In genomic region chr9:126984969-126985368, GRCh38 we compare ENCODE assay signal across 1 cellular context.
A peak's percentile ranks its signal among the peaks of the same experiment; 100 is the strongest.
TF ChIP-seq lines count a peak whose summit lies in the region.

No MANE protein-coding gene starts in this region.

TF ChIP-seq in K562, 482 proteins besides CTCF, POLR2A, EP300 and RAD21 (continued from another document and continues in another):
- TF ChIP-seq RREB1 (CRISPR knock-in tag; IDR thresholded peaks at IDR 0.05): no peak
- TF ChIP-seq, protein P1, sequence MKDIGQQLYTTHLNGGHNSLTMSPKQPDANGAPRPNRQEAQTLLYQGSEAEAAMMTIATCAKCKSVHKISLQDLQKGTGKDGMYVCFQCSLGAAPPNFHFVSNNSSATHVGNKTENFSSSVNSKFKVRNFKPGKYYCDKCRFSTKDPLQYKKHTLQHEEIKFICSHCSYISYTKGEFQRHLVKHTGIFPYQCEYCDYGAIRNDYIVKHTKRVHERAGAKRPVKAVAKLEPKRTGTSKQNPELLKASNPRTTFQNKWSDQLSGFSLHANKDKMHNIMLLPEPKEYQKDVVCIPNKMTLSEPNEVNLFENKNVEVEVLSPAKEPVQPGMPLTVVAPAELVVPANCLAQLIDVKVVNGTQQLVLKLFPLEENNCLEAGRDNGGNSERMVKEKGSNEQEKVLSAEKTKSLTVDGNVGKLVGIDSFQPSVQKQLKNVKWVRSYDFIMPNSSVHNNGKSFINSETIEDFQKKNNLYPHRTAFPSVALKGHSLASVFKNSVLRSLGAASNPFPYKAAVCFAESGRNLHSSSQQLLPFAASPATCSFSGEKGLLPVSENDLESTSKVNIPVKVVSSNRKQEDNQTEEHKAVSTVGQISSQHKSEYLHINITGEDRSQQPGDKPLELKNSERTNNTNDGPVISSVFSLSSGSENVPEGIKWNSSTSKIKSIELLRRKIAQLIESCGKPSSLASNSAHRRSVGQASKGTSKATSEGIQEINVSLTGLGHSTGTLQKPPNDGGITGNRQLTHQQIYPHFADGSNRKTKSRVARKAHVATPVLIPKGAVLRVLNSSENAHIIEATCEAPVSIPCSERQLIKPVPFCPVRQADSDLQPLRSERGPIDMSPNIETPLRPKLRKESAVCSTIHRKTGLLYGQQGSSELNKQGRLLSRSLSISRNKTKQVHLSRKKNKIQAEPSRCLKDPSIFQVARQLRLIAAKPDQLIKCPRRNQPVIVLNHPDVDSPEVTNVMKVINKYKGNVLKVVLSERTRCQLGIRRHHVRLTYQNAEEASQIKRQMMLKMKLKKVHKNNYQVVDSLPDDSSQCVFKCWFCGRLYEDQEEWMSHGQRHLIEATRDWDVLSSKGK (CRISPR knock-in tag; IDR thresholded peaks at IDR 0.05): no peak
- TF ChIP-seq CBX3 (IDR thresholded peaks at IDR 0.05; ENCODE audit: borderline replicate concordance in 1 of 2, low read length in 2 of 2): no peak
- TF ChIP-seq, protein P2, sequence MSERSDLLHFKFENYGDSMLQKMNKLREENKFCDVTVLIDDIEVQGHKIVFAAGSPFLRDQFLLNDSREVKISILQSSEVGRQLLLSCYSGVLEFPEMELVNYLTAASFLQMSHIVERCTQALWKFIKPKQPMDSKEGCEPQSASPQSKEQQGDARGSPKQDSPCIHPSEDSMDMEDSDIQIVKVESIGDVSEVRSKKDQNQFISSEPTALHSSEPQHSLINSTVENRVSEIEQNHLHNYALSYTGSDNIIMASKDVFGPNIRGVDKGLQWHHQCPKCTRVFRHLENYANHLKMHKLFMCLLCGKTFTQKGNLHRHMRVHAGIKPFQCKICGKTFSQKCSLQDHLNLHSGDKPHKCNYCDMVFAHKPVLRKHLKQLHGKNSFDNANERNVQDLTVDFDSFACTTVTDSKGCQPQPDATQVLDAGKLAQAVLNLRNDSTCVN (CRISPR knock-in tag; IDR thresholded peaks at IDR 0.05): peak; percentile 11; the same call in 1 of the 2 replicates
- TF ChIP-seq HDAC3 (IDR thresholded peaks at IDR 0.05; ENCODE audit: borderline replicate concordance, partially characterized antibody): no peak
- TF ChIP-seq, protein P3, sequence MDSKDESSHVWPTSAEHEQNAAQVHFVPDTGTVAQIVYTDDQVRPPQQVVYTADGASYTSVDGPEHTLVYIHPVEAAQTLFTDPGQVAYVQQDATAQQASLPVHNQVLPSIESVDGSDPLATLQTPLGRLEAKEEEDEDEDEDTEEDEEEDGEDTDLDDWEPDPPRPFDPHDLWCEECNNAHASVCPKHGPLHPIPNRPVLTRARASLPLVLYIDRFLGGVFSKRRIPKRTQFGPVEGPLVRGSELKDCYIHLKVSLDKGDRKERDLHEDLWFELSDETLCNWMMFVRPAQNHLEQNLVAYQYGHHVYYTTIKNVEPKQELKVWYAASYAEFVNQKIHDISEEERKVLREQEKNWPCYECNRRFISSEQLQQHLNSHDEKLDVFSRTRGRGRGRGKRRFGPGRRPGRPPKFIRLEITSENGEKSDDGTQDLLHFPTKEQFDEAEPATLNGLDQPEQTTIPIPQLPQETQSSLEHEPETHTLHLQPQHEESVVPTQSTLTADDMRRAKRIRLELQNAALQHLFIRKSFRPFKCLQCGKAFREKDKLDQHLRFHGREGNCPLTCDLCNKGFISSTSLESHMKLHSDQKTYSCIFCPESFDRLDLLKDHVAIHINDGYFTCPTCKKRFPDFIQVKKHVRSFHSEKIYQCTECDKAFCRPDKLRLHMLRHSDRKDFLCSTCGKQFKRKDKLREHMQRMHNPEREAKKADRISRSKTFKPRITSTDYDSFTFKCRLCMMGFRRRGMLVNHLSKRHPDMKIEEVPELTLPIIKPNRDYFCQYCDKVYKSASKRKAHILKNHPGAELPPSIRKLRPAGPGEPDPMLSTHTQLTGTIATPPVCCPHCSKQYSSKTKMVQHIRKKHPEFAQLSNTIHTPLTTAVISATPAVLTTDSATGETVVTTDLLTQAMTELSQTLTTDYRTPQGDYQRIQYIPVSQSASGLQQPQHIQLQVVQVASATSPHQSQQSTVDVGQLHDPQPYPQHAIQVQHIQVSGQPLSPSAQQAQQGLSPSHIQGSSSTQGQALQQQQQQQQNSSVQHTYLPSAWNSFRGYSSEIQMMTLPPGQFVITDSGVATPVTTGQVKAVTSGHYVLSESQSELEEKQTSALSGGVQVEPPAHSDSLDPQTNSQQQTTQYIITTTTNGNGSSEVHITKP (IDR thresholded peaks at IDR 0.05; ENCODE audit: partially characterized antibody): peak; percentile 15
- TF ChIP-seq POLR2H (tag; IDR thresholded peaks at IDR 0.05; ENCODE audit: low read depth): no peak
- TF ChIP-seq, protein P4, sequence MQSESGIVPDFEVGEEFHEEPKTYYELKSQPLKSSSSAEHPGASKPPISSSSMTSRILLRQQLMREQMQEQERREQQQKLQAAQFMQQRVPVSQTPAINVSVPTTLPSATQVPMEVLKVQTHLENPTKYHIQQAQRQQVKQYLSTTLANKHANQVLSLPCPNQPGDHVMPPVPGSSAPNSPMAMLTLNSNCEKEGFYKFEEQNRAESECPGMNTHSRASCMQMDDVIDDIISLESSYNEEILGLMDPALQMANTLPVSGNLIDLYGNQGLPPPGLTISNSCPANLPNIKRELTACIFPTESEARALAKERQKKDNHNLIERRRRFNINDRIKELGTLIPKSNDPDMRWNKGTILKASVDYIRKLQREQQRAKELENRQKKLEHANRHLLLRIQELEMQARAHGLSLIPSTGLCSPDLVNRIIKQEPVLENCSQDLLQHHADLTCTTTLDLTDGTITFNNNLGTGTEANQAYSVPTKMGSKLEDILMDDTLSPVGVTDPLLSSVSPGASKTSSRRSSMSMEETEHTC (IDR thresholded peaks at IDR 0.05): no peak
- TF ChIP-seq, protein P5, sequence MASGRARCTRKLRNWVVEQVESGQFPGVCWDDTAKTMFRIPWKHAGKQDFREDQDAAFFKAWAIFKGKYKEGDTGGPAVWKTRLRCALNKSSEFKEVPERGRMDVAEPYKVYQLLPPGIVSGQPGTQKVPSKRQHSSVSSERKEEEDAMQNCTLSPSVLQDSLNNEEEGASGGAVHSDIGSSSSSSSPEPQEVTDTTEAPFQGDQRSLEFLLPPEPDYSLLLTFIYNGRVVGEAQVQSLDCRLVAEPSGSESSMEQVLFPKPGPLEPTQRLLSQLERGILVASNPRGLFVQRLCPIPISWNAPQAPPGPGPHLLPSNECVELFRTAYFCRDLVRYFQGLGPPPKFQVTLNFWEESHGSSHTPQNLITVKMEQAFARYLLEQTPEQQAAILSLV (tag; IDR thresholded peaks at IDR 0.05): no peak
- TF ChIP-seq MAFG (tag; conservative IDR thresholded peaks at IDR 0.05): 0 out of 2 replicates have a peak, but pooled peaks have one; percentile 4
- TF ChIP-seq ZNF318 (IDR thresholded peaks at IDR 0.05; ENCODE audit: borderline replicate concordance in 1 of 2, low read depth in 1 of 2): no peak
- no peak for TF ChIP-seq NCOA6 (IDR thresholded peaks at IDR 0.05)
- TF ChIP-seq ZNF445 (CRISPR knock-in tag; IDR thresholded peaks at IDR 0.05; ENCODE audit: low read depth): no peak
- no peak for TF ChIP-seq SFPQ (IDR thresholded peaks at IDR 0.05; ENCODE audit: low read depth, low read length)
- peak; percentile 47; the same call in 1 of the 2 replicates for TF ChIP-seq ARID1B (IDR thresholded peaks at IDR 0.05)
- TF ChIP-seq ATF1 (CRISPR knock-in tag; IDR thresholded peaks at IDR 0.05): no peak
- TF ChIP-seq ATF1 (tag; IDR thresholded peaks at IDR 0.05): peak; percentile 58
- peak; percentile 51; the same call in 1 of the 2 replicates for TF ChIP-seq NCOA1 (IDR thresholded peaks at IDR 0.05; ENCODE audit: low read depth)
- 0 out of 4 replicates have a peak, but pooled peaks of 1 of the 2 experiments have one; percentile 41 for TF ChIP-seq ETV6 (IDR thresholded peaks at IDR 0.05; ENCODE audit: borderline replicate concordance in 1 of 2, low read depth in 2 of 2, low read length in 1 of 2)
- TF ChIP-seq ETV6 (CRISPR knock-in tag; IDR thresholded peaks at IDR 0.05; ENCODE audit: borderline replicate concordance): no peak
- no peak for TF ChIP-seq ZNF3 (CRISPR knock-in tag; IDR thresholded peaks at IDR 0.05)
- no peak for TF ChIP-seq MCM3 (IDR thresholded peaks at IDR 0.05)
